In genomic region chr17:76997981-76998531, GRCh38 we compare ENCODE assay signal across 1 cellular context.
TF ChIP-seq lines count a peak whose summit lies in the region.

No MANE protein-coding gene starts in this region.

TF ChIP-seq in WTC11, 78 proteins besides CTCF, POLR2A, EP300 and RAD21 (continued from another document):
- TF ChIP-seq, protein P1, sequence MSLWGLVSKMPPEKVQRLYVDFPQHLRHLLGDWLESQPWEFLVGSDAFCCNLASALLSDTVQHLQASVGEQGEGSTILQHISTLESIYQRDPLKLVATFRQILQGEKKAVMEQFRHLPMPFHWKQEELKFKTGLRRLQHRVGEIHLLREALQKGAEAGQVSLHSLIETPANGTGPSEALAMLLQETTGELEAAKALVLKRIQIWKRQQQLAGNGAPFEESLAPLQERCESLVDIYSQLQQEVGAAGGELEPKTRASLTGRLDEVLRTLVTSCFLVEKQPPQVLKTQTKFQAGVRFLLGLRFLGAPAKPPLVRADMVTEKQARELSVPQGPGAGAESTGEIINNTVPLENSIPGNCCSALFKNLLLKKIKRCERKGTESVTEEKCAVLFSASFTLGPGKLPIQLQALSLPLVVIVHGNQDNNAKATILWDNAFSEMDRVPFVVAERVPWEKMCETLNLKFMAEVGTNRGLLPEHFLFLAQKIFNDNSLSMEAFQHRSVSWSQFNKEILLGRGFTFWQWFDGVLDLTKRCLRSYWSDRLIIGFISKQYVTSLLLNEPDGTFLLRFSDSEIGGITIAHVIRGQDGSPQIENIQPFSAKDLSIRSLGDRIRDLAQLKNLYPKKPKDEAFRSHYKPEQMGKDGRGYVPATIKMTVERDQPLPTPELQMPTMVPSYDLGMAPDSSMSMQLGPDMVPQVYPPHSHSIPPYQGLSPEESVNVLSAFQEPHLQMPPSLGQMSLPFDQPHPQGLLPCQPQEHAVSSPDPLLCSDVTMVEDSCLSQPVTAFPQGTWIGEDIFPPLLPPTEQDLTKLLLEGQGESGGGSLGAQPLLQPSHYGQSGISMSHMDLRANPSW (CRISPR knock-in tag; conservative IDR thresholded peaks at IDR 0.05; ENCODE audit: low read depth): no peak
- TF ChIP-seq NFATC4 (CRISPR knock-in tag; IDR thresholded peaks at IDR 0.05) (no peak), PRRX2 (CRISPR knock-in tag; IDR thresholded peaks at IDR 0.05) (no peak)
- TF ChIP-seq, protein P2, sequence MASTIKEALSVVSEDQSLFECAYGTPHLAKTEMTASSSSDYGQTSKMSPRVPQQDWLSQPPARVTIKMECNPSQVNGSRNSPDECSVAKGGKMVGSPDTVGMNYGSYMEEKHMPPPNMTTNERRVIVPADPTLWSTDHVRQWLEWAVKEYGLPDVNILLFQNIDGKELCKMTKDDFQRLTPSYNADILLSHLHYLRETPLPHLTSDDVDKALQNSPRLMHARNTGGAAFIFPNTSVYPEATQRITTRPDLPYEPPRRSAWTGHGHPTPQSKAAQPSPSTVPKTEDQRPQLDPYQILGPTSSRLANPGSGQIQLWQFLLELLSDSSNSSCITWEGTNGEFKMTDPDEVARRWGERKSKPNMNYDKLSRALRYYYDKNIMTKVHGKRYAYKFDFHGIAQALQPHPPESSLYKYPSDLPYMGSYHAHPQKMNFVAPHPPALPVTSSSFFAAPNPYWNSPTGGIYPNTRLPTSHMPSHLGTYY (CRISPR knock-in tag; IDR thresholded peaks at IDR 0.05): no peak
